Comparison of ENCODE assay signal across 17 cellular contexts in genomic region chr3:46427929-46428833, GRCh38. TPM values are rescaled to one million over a fixed set of nuclear protein-coding genes. Genes with fewer than 3 reads are reported as not detected.
DNase-seq lines count a peak whose midpoint lies in the region; ATAC-seq and TF ChIP-seq lines count a peak whose summit lies in the region.
"Had no signal": no experiment of that assay in that cellular context is flagged by ENCODE, and none has a peak within 500 bp of the region (broad histone marks: within the 10 kb centered on the region; RNA-seq: fewer than 3 reads in every experiment).

No MANE protein-coding gene starts in this region.

- 43% methylated on average over 3 of the region's 10 CpGs; no CpG with 5 or more reads in 1 of the 2 experiments for WGBS in IMR-90 (ENCODE audit: extremely low coverage in 2 of 2, insufficient read length in 1 of 2), 2 experiments
- 67 to 75% (median 72%) methylated on average over 10 of the region's 10 CpGs for WGBS in heart left ventricle, 4 donors

- H3K4me1 ChIP-seq in IMR-90 (ENCODE audit: control insufficient read depth, insufficient read depth, low read length) (no peaks in the 10 kb centered on the region), PC-9 (replicated peaks; ENCODE audit: insufficient read depth) (peaks cover 83% of the 10 kb centered on the region), heart left ventricle (peaks cover 0 to 14% (median 0%) of the 10 kb centered on the region in 12 donors)
- H3K4me1 ChIP-seq: BE2C, gastroesophageal sphincter had no signal

- peaks cover 8% of the 10 kb centered on the region for H3K4me1 Mint-ChIP-seq in nephron

- H3K18ac ChIP-seq in IMR-90 (ENCODE audit: low read depth, low read length), result no peak overlapping the region

- dilution Hi-C loops in IMR-90 (cut with HindIII; ENCODE audit: low sequenced_read_pairs, unreplicated experiment), result no loop called here

- in situ Hi-C loops in IMR-90 (cut with MboI; ENCODE audit: low sequenced_read_pairs), result no loop called here

- no peak overlapping the region for H3K23ac ChIP-seq in IMR-90 (ENCODE audit: low read depth, low read length)

- H2AK9ac ChIP-seq in IMR-90 (replicated peaks; ENCODE audit: low read depth, low read length, poor library complexity), result no peak overlapping the region

- H3K79me1 ChIP-seq in IMR-90 (ENCODE audit: low read depth in 1 of 2, low read length in 2 of 2), result no peaks in the 10 kb centered on the region

- no peaks in the 10 kb centered on the region for H3K36me3 ChIP-seq in IMR-90 (ENCODE audit: control insufficient read depth, insufficient read depth, low read length)
- H3K36me3 ChIP-seq in PC-9 (ENCODE audit: low read depth), result peaks cover 12% of the 10 kb centered on the region; the same call in 1 of the 2 replicates
- H3K36me3 ChIP-seq in heart left ventricle, result peaks cover 0 to 5% (median 0%) of the 10 kb centered on the region in 9 donors
- H3K36me3 ChIP-seq: BE2C, gastroesophageal sphincter had no signal

- H3K9me3 Mint-ChIP-seq in nephron, result peaks cover 10% of the 10 kb centered on the region

- ATAC-seq in IMR-90 (ENCODE audit: low read depth) (peak; percentile 49), heart left ventricle (peak; percentile 96 to 99 (median 99)), GM21526 (IDR thresholded peaks at IDR 0.05; ENCODE audit: low FRiP score, unreplicated experiment) (no peak)
- ATAC-seq: effector memory CD8-positive, alpha-beta T cell; gastroesophageal sphincter had no signal

- CTCF ChIA-PET in IMR-90 (lab: Yijun Ruan, JAX), result interaction anchor here (1.7 kb wide), 1 partner anchor 11 kb away, joined by 3 read pairs; no protein-coding TSS in a partner anchor
- CTCF ChIA-PET in PC-9 (lab: Charles Lee), result interaction anchor here (0.7 to 1.1 kb wide), 2 partner anchors 61 to 772 kb away, joined by 3 read pairs; no protein-coding TSS in a partner anchor

- H4K8ac ChIP-seq in IMR-90 (ENCODE audit: low read depth in 2 of 2, low read length in 2 of 2), result no peak overlapping the region

- H2BK120ac ChIP-seq in IMR-90 (ENCODE audit: low read depth, low read length), result no peak overlapping the region

- no peak overlapping the region for H2BK15ac ChIP-seq in IMR-90 (ENCODE audit: low read depth, low read length)

- H3K9me2 ChIP-seq in PC-9 (ENCODE audit: insufficient read depth), result no peaks in the 10 kb centered on the region

- H3K27me3 ChIP-seq in IMR-90 (ENCODE audit: control insufficient read depth, insufficient read depth, low read length) (peaks cover 9% of the 10 kb centered on the region), PC-9 (ENCODE audit: insufficient read depth, low read depth) (no peaks in the 10 kb centered on the region), heart left ventricle (no peaks in the 10 kb centered on the region)
- H3K27me3 ChIP-seq: BE2C, gastroesophageal sphincter had no signal

- BruUV-seq in IMR-90 (replicated peaks; lab: Mats Ljungman, UMichigan) (no TSS peak), PC-9 (replicated peaks; lab: Mats Ljungman, UMichigan) (no TSS peak)

- H3F3A ChIP-seq in PC-9 (ENCODE audit: insufficient read depth, low read depth), result peaks cover 52% of the 10 kb centered on the region

- no peak overlapping the region for H4K5ac ChIP-seq in IMR-90 (ENCODE audit: low read depth, low read length)

- peak overlapping the region; percentile 19 to 40 (median 37) for H3K27ac Mint-ChIP-seq in nephron
- H3K27ac Mint-ChIP-seq: effector memory CD8-positive, alpha-beta T cell; immature natural killer cell had no signal

- H3K9me1 ChIP-seq in IMR-90 (ENCODE audit: insufficient read depth, low read length), result no peaks in the 10 kb centered on the region

- peaks cover 11% of the 10 kb centered on the region for H3K27me3 Mint-ChIP-seq in nephron (ENCODE audit: low read depth)

- TF ChIP-seq POLR2A in IMR-90 (IDR thresholded peaks at IDR 0.05; ENCODE audit: low read depth, low read length) (no peak), heart left ventricle (IDR thresholded peaks at IDR 0.05) (no peak)

- H3K79me2 ChIP-seq in PC-9 (ENCODE audit: low read depth), result peaks cover 14% of the 10 kb centered on the region

- H3K9me3 ChIP-seq in IMR-90 (ENCODE audit: control insufficient read depth, insufficient read depth, low read length), result no peaks in the 10 kb centered on the region
- no peaks in the 10 kb centered on the region for H3K9me3 ChIP-seq in PC-9 (ENCODE audit: insufficient read depth, low read depth)
- peaks cover 0 to 20% (median 4%) of the 10 kb centered on the region in 12 donors for H3K9me3 ChIP-seq in heart left ventricle
- H3K9me3 ChIP-seq: BE2C had no signal

- no peaks in the 10 kb centered on the region for H4K20me1 ChIP-seq in IMR-90 (ENCODE audit: insufficient read depth, low read length)
- no peaks in the 10 kb centered on the region for H4K20me1 ChIP-seq in PC-9 (ENCODE audit: insufficient read depth)

- POLR2A ChIA-PET in IMR-90 (lab: Charles Lee; ENCODE audit: unreplicated experiment), result no interaction called here
- POLR2A ChIA-PET in PC-9 (lab: Charles Lee; ENCODE audit: unreplicated experiment), result no interaction called here

- H3K4me3 ChIP-seq in IMR-90 (ENCODE audit: insufficient read depth, low read depth, low read length) (no peak overlapping the region), PC-9 (peak overlapping the region; percentile 56), heart left ventricle (no peak overlapping the region)
- H3K4me3 ChIP-seq: gastroesophageal sphincter had no signal

- H3K4me2 ChIP-seq in IMR-90 (ENCODE audit: low read depth, low read length), result no peak overlapping the region
- peak overlapping the region; percentile 74 for H3K4me2 ChIP-seq in PC-9

- no peak overlapping the region for H3K9ac ChIP-seq in IMR-90 (ENCODE audit: low read depth, low read length)

- no peak overlapping the region for H2BK20ac ChIP-seq in IMR-90 (ENCODE audit: low read depth, low read length)

- no peak overlapping the region for H3K4me3 Mint-ChIP-seq in nephron
- H3K4me3 Mint-ChIP-seq: effector memory CD8-positive, alpha-beta T cell; immature natural killer cell; naive B cell had no signal

- intact Hi-C loops in IMR-90 (cut with micrococcal nuclease) (loop anchor here (5.0 kb wide), 1 partner anchor 341 kb away; no protein-coding TSS in a partner anchor), PC-9 (cut with micrococcal nuclease; ENCODE audit: unreplicated experiment) (no loop called here), heart left ventricle (cut with DNase I) (loop anchor here in 6 of 10 donors (5.0 to 10.0 kb wide), 4 partner anchors 53 to 343 kb away; partner anchors contain the start of gene CCR5 (in 1 of the 6))

- H3K14ac ChIP-seq in IMR-90 (replicated peaks; ENCODE audit: low read depth, low read length), result no peak overlapping the region

- H2AK5ac ChIP-seq in IMR-90 (ENCODE audit: low read depth, low read length), result no peak overlapping the region

- peak; percentile 21; the same call in 1 of the 2 replicates for TF ChIP-seq RAD21 in IMR-90 (IDR thresholded peaks at IDR 0.05; ENCODE audit: low read length)

- H2AFZ ChIP-seq in IMR-90 (replicated peaks; ENCODE audit: low read length, poor library complexity), result no peak overlapping the region
- H2AFZ ChIP-seq in PC-9, result no peak overlapping the region

- TF ChIP-seq CTCF in IMR-90 (conservative IDR thresholded peaks at IDR 0.05; ENCODE audit: low read depth, low read length), result 0 out of 2 replicates have a peak, but pooled peaks have one; percentile 24
- TF ChIP-seq CTCF in PC-9 (conservative IDR thresholded peaks at IDR 0.05), result no peak
- TF ChIP-seq CTCF in heart left ventricle (IDR thresholded peaks at IDR 0.05), result peak in 5 of 12 donors; percentile 10 to 35 (median 11)
- no peak for TF ChIP-seq CTCF in nephron (IDR thresholded peaks at IDR 0.05; ENCODE audit: unreplicated experiment in 3 of 3)

- no peak overlapping the region for H2BK5ac ChIP-seq in IMR-90 (ENCODE audit: low read depth, low read length, poor library complexity, severe bottlenecking)

- DNase-seq in IMR-90, result no peak
- peak in 1 of 2 experiments; percentile 88 for DNase-seq in PC-9
- peak in 2 of 5 donors; percentile 23 to 47 for DNase-seq in heart left ventricle
- no peak for DNase-seq in HuH-7.5 (ENCODE audit: low spot score)
- DNase-seq in NCI-H524 treated with DMSO at 0.1 percent for 48 hours (lab: John Stamatoyannopoulos, UW), result no peak
- no peak for DNase-seq in mesenteric fat pad (ENCODE audit: low spot score)
- DNase-seq: activated naive CD4-positive, alpha-beta T cell treated with anti-CD3 and anti-CD28 coated beads, Interleukin-2, amount 50 U/mL, for 16 hours; BE2C; DMS53; effector memory CD8-positive, alpha-beta T cell; immature natural killer cell; naive B cell; NCI-H526 treated with DMSO at 0.1 percent for 48 hours; stimulated activated CD4-positive, alpha-beta T cell treated with anti-CD3 and anti-CD28 coated beads, Interleukin-2, amount 100 ng/mL, for 48 hours had no signal

- H3K56ac ChIP-seq in IMR-90 (ENCODE audit: extremely low read depth, insufficient read depth, low read length), result no peak overlapping the region

- H3K36me3 Mint-ChIP-seq in nephron (ENCODE audit: low read depth), result peaks cover 4% of the 10 kb centered on the region

- H3K4ac ChIP-seq in IMR-90 (ENCODE audit: low read depth, low read length), result no peak overlapping the region

- H3K27ac ChIP-seq in IMR-90 (ENCODE audit: insufficient read depth, low read length) (no peak overlapping the region), PC-9 (peak overlapping the region; percentile 90), heart left ventricle (peak overlapping the region in 5 of 12 donors; percentile 22 to 67 (median 52))
- H3K27ac ChIP-seq: gastroesophageal sphincter had no signal

- no peak overlapping the region for H4K91ac ChIP-seq in IMR-90 (ENCODE audit: insufficient read depth, low read depth, low read length)

RNA-seq across cellular contexts. Expression of gene CCRL2, which starts 21.1 kb away (rescaled TPM):
- total RNA-seq in IMR-90 (2012; rRNA removed) (0.28 and 0.36 TPM in 2 replicates), PC-9 (2021) (1.2 TPM in 2 replicates), heart left ventricle (1 to 10 TPM in 8 of 9 donors, under 1 TPM in 1; 0.70 to 8.1 (median 1.7) TPM), mesenteric fat pad (8.8 TPM)
- polyA plus RNA-seq in IMR-90 (2012; rRNA removed) (0.16 and 0.29 TPM in 2 replicates), heart left ventricle (1 to 10 TPM; 1.1 to 1.9 TPM)
- 0.09 and 0.12 TPM in 2 replicates for polyA plus RNA-seq in IMR-90 (2012; cell fraction: cytosol; rRNA removed)
- 0.05 and 0.31 TPM in 2 replicates for polyA plus RNA-seq in IMR-90 (2012; cell fraction: nucleus; rRNA removed; ENCODE audit: low replicate concordance)

RNA-seq across cellular contexts. Expression of gene LTF, which starts 36.5 kb away (rescaled TPM):
- total RNA-seq in IMR-90 (2012; rRNA removed), result not detected in 2 replicates
- 0.04 TPM in 1 of 2 replicates, not detected in the other for polyA plus RNA-seq in IMR-90 (2012; rRNA removed)
- polyA plus RNA-seq in IMR-90 (2012; cell fraction: cytosol; rRNA removed), result not detected in 2 replicates
- polyA plus RNA-seq in IMR-90 (2012; cell fraction: nucleus; rRNA removed; ENCODE audit: low replicate concordance), result 0.14 TPM in 1 of 2 replicates, not detected in the other
- not detected in 2 replicates for total RNA-seq in PC-9 (2021)
- total RNA-seq in heart left ventricle, result 10 to 100 TPM in 1 of 9 donors, 1 to 10 TPM in 8; 2.5 to 10.6 (median 3.1) TPM
- polyA plus RNA-seq in heart left ventricle, result 1 to 10 TPM; 1.6 to 3.0 TPM
- total RNA-seq in mesenteric fat pad, result 4.3 TPM
- polyA plus RNA-seq: immature natural killer cell had no signal

RNA-seq across cellular contexts. Expression of gene CCR5, which starts 57.4 kb away (rescaled TPM):
- total RNA-seq in IMR-90 (2012; rRNA removed), result not detected in 2 replicates
- polyA plus RNA-seq in IMR-90 (2012; rRNA removed), result not detected in 2 replicates
- not detected in 2 replicates for polyA plus RNA-seq in IMR-90 (2012; cell fraction: cytosol; rRNA removed)
- polyA plus RNA-seq in IMR-90 (2012; cell fraction: nucleus; rRNA removed; ENCODE audit: low replicate concordance), result not detected in 2 replicates
- total RNA-seq in PC-9 (2021), result not detected in 2 replicates
- 10 to 100 TPM in 1 of 9 donors, 1 to 10 TPM in 1, under 1 TPM in 7; 0.13 to 12.7 (median 0.46) TPM for total RNA-seq in heart left ventricle
- polyA plus RNA-seq in heart left ventricle, result under 1 TPM; 0.27 to 0.40 TPM
- total RNA-seq in mesenteric fat pad, result 1.7 TPM
